ENCODE assay signal across 1 cellular context in the genomic region with DNA sequence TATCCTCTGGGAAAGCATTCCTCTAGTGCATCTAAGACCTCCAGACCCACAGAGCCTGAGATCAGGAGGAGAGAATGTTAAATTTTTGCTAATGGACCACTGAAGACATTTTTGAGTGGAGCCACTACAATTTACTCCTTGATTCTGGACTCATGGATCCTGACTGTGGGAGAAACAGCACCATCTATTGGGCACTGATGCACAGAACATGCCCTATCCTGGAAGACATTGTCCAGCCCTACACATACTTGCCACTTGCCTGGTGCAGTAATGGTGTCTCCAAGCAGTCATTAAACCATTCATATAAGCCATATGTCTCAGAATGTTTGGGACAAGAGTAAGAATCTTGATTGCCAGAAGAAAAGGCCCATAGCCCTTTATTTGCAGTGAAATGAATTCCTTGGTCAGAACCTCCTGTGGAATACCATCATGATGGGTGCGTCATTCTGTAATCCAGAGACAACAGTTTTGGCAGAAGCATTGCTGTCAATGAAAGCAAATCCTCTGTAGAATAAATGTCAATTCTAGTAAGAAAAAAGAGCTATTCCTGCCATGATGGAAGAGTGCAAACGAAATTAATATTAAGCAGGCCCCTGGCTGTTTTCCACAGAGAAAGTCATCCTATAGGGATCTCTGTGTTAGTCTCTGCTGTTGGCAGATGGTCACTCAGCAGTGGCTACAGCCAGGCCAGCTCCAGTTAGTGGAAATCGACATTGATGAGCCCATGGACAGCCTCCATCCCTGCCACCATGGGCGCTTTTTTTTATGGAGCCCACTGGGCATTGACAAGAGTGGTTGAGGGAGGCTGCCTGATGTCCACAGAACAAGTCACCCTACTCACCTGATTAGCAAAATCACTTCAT.
TF ChIP-seq lines count a peak whose summit lies in the region.

No MANE protein-coding gene starts in this region.

TF ChIP-seq in WTC11, 78 proteins besides CTCF, POLR2A, EP300 and RAD21 (continued from another document):
- TF ChIP-seq, protein P1, sequence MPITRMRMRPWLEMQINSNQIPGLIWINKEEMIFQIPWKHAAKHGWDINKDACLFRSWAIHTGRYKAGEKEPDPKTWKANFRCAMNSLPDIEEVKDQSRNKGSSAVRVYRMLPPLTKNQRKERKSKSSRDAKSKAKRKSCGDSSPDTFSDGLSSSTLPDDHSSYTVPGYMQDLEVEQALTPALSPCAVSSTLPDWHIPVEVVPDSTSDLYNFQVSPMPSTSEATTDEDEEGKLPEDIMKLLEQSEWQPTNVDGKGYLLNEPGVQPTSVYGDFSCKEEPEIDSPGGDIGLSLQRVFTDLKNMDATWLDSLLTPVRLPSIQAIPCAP (CRISPR knock-in tag; IDR thresholded peaks at IDR 0.05): no peak
- TF ChIP-seq, protein P2, sequence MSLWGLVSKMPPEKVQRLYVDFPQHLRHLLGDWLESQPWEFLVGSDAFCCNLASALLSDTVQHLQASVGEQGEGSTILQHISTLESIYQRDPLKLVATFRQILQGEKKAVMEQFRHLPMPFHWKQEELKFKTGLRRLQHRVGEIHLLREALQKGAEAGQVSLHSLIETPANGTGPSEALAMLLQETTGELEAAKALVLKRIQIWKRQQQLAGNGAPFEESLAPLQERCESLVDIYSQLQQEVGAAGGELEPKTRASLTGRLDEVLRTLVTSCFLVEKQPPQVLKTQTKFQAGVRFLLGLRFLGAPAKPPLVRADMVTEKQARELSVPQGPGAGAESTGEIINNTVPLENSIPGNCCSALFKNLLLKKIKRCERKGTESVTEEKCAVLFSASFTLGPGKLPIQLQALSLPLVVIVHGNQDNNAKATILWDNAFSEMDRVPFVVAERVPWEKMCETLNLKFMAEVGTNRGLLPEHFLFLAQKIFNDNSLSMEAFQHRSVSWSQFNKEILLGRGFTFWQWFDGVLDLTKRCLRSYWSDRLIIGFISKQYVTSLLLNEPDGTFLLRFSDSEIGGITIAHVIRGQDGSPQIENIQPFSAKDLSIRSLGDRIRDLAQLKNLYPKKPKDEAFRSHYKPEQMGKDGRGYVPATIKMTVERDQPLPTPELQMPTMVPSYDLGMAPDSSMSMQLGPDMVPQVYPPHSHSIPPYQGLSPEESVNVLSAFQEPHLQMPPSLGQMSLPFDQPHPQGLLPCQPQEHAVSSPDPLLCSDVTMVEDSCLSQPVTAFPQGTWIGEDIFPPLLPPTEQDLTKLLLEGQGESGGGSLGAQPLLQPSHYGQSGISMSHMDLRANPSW (CRISPR knock-in tag; conservative IDR thresholded peaks at IDR 0.05; ENCODE audit: low read depth): no peak
- TF ChIP-seq, protein P3, sequence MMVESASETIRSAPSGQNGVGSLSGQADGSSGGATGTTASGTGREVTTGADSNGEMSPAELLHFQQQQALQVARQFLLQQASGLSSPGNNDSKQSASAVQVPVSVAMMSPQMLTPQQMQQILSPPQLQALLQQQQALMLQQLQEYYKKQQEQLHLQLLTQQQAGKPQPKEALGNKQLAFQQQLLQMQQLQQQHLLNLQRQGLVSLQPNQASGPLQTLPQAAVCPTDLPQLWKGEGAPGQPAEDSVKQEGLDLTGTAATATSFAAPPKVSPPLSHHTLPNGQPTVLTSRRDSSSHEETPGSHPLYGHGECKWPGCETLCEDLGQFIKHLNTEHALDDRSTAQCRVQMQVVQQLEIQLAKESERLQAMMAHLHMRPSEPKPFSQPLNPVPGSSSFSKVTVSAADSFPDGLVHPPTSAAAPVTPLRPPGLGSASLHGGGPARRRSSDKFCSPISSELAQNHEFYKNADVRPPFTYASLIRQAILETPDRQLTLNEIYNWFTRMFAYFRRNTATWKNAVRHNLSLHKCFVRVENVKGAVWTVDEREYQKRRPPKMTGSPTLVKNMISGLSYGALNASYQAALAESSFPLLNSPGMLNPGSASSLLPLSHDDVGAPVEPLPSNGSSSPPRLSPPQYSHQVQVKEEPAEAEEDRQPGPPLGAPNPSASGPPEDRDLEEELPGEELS (CRISPR knock-in tag; IDR thresholded peaks at IDR 0.05): no peak
- no peak for TF ChIP-seq ETV6 (CRISPR knock-in tag; IDR thresholded peaks at IDR 0.05)
- TF ChIP-seq HMGA2 (CRISPR knock-in tag; IDR thresholded peaks at IDR 0.05): no peak
